22 cellular contexts compared by ENCODE assay signal in the genomic region with DNA sequence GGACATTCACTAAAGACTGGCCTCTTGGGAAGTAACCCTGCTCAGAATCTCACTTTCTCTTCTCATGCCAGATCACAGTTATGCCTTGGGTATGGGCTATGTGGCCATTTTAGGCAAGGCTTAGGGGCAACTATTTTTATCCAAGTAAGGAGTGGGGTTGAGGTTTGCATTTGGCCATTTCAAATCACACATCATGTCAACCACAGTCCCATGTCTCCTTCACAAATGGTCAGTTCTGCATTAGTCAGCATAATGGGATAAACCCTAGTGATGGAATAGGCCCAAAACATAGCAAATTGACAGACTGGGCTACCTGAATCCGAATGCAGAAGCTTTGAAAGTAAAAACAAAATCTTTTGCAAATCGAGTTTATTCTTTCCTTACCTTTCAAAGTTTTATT. TPM values are rescaled to one million over a fixed set of nuclear protein-coding genes. Genes with fewer than 3 reads are reported as not detected.
DNase-seq lines count a peak whose midpoint lies in the region; ATAC-seq, FAIRE-seq and TF ChIP-seq lines count a peak whose summit lies in the region.
"Had no signal": no experiment of that assay in that cellular context is flagged by ENCODE, and none has a peak within 500 bp of the region (broad histone marks: within the 10 kb centered on the region; RNA-seq: fewer than 3 reads in every experiment).

No MANE protein-coding gene starts in this region.

- peak overlapping the region; percentile 21 for H3K9ac ChIP-seq in skeletal muscle satellite cell (ENCODE audit: low read depth, low read length)

- no peak overlapping the region for H3K4me2 ChIP-seq in skeletal muscle satellite cell (ENCODE audit: low read length)

- H3K36me3 ChIP-seq in brain microvascular endothelial cell (replicated peaks) (no peaks in the 10 kb centered on the region), skeletal muscle satellite cell (ENCODE audit: insufficient read depth, low read length) (no peaks in the 10 kb centered on the region)
- H3K36me3 ChIP-seq: adrenal gland, pancreas, vagina had no signal

- no peaks in the 10 kb centered on the region for H3K9me3 ChIP-seq in skeletal muscle satellite cell (replicated peaks; ENCODE audit: low read length)
- H3K9me3 ChIP-seq: adrenal gland, pancreas, vagina had no signal

- H3K27ac ChIP-seq in brain microvascular endothelial cell = peak overlapping the region; percentile 28
- H3K27ac ChIP-seq: adrenal gland, pancreas, vagina had no signal

- intact Hi-C loops in left ventricle myocardium superior (cut with micrococcal nuclease) = no loop called here

- no peak for TF ChIP-seq CTCF in brain microvascular endothelial cell (IDR thresholded peaks at IDR 0.05; ENCODE audit: low read depth, low read length, missing control alignments)

- ATAC-seq in left ventricle myocardium superior = no peak
- no peak for ATAC-seq in HG03139 (IDR thresholded peaks at IDR 0.05; ENCODE audit: unreplicated experiment)
- ATAC-seq: activated CD8-positive, alpha-beta T cell treated with anti-CD3 and anti-CD28 coated beads for 36 hours; CD8-positive, alpha-beta T cell; naive thymus-derived CD8-positive, alpha-beta T cell; WTC11 had no signal

- peak; percentile 69 for FAIRE-seq in GM12892 (lab: Jason Lieb, UNC)

- in situ Hi-C loops in brain microvascular endothelial cell (cut with HindIII; ENCODE audit: low pct_ligation_motif_present, low sequenced_read_pairs) = no loop called here

- no peak for TF ChIP-seq POLR2A in GM12892 (IDR thresholded peaks at IDR 0.05; ENCODE audit: low read depth, low read length)

- H3K27me3 ChIP-seq in brain microvascular endothelial cell (replicated peaks) = no peaks in the 10 kb centered on the region
- no peaks in the 10 kb centered on the region for H3K27me3 ChIP-seq in skeletal muscle satellite cell (ENCODE audit: control insufficient read depth, insufficient read depth, low read length)
- H3K27me3 ChIP-seq: pancreas, vagina had no signal

- peaks cover 15% of the 10 kb centered on the region for H3K4me1 ChIP-seq in skeletal muscle satellite cell (ENCODE audit: control insufficient read depth, insufficient read depth, low read length)
- H3K4me1 ChIP-seq: adrenal gland, pancreas, vagina had no signal

- DNase-seq in GM12892 (ENCODE audit: insufficient read length) = no peak
- peak; percentile 21 for DNase-seq in LHCN-M2 (ENCODE audit: low read depth)
- no peak for DNase-seq in brain microvascular endothelial cell
- no peak for DNase-seq in left ventricle myocardium superior
- no peak for DNase-seq in HT-29 (ENCODE audit: low spot score)
- DNase-seq: activated CD8-positive, alpha-beta T cell treated with anti-CD3 and anti-CD28 coated beads for 36 hours; activated naive CD4-positive, alpha-beta T cell; activated T-cell treated with anti-CD3 and anti-CD28 coated beads, Interleukin-2, amount 50 U/mL, for 1 hour; adrenal gland; CD8-positive, alpha-beta T cell; DMS53; GF-D8; naive thymus-derived CD8-positive, alpha-beta T cell; NCI-H2107; pancreas had no signal

- H3K4me3 ChIP-seq in brain microvascular endothelial cell (ENCODE audit: low read depth, low read length) (no peak overlapping the region), skeletal muscle satellite cell (ENCODE audit: low read length) (no peak overlapping the region)
- H3K4me3 ChIP-seq: adrenal gland, pancreas, vagina had no signal

RNA-seq across cellular contexts. Expression of gene RTL3, which starts 0.8 kb away (rescaled TPM):
- 0.21 TPM for polyA plus RNA-seq in GM12892 (2012; ENCODE audit: missing spikeins)
- total RNA-seq in LHCN-M2 (2014; rRNA removed) (0.06 and 0.29 TPM in 2 replicates), left ventricle myocardium superior (0.15 TPM)
- polyA plus RNA-seq in LHCN-M2 (2012) = 0.68 TPM
- under 0.01 and 0.25 TPM in 2 replicates for total RNA-seq in skeletal muscle satellite cell (2012; rRNA removed)
- not detected in 2 replicates for total RNA-seq in HT-29 (2014; rRNA removed; shearing (Covaris generic))
- total RNA-seq: activated CD8-positive, alpha-beta T cell treated with anti-CD3 and anti-CD28 coated beads for 36 hours; adrenal gland; CD8-positive, alpha-beta T cell; mesenteric fat pad; naive thymus-derived CD8-positive, alpha-beta T cell; NCI-H460; sciatic nerve; vagina; WTC11 had no signal
- polyA plus RNA-seq: naive thymus-derived CD8-positive, alpha-beta T cell had no signal
